Comparison of ENCODE assay signal across 8 cellular contexts in the genomic region with DNA sequence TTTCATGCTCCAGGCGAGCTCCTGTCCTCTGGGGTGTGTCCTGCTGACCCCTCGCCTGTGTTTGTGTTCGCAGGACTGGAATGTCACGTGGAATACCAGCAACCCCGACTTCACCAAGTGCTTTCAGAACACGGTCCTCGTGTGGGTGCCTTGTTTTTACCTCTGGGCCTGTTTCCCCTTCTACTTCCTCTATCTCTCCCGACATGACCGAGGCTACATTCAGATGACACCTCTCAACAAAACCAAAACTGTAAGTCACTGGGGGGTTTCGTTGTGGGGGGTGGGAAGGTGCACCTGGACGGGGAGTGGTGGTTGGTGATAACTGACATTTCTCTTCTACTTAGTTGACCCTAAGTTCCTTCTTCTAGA. TPM values are rescaled to one million over a fixed set of nuclear protein-coding genes. Genes with fewer than 3 reads are reported as not detected.
A peak's percentile ranks its signal among the peaks of the same experiment; 100 is the strongest.
DNase-seq lines count a peak whose midpoint lies in the region; ATAC-seq lines count a peak whose summit lies in the region.

No MANE protein-coding gene starts in this region.

- peaks cover 61% of the 10 kb centered on the region for H3K36me3 Mint-ChIP-seq in activated CD4-positive, alpha-beta T cell treated with anti-CD3 and anti-CD28 coated beads, Interleukin-2, amount 10 ng/mL, durations not matched to agents 24 days and 14 days (ENCODE audit: low read depth)
- peaks cover 50% of the 10 kb centered on the region for H3K36me3 Mint-ChIP-seq in T-helper 1 cell treated with Interleukin-12 subunit alpha and Interleukin-12 subunit beta and Interleukin-4 antibody, amounts not matched to agents 30 μg/mL and 1 μg/mL, for 36 hours (ENCODE audit: low read depth)
- peaks cover 60% of the 10 kb centered on the region for H3K36me3 Mint-ChIP-seq in stimulated activated naive CD8-positive, alpha-beta T cell treated with anti-CD3 and anti-CD28 coated beads, Interleukin-15, Interleukin-2, amounts not matched to agents 100 ng/mL and 50 ng/mL, for 24 hours (ENCODE audit: low read depth)

- peaks cover 4% of the 10 kb centered on the region for H3K9me3 Mint-ChIP-seq in activated CD4-positive, alpha-beta T cell treated with anti-CD3 and anti-CD28 coated beads, Interleukin-2, amount 10 ng/mL, durations not matched to agents 24 days and 14 days
- H3K9me3 Mint-ChIP-seq in T-helper 1 cell treated with Interleukin-12 subunit alpha and Interleukin-12 subunit beta and Interleukin-4 antibody, amounts not matched to agents 30 μg/mL and 1 μg/mL, for 36 hours: peaks cover 8% of the 10 kb centered on the region
- no peaks in the 10 kb centered on the region for H3K9me3 Mint-ChIP-seq in stimulated activated naive CD8-positive, alpha-beta T cell treated with anti-CD3 and anti-CD28 coated beads, Interleukin-15, Interleukin-2, amounts not matched to agents 100 ng/mL and 50 ng/mL, for 24 hours

- DNase-seq in activated CD4-positive, alpha-beta T cell treated with anti-CD3 and anti-CD28 coated beads, Interleukin-2, amount 10 ng/mL, durations not matched to agents 24 days and 14 days: no peak
- no peak for DNase-seq in activated CD4-positive, alpha-beta T cell treated with anti-CD3 and anti-CD28 coated beads for 48 hours
- DNase-seq in OCI-M2 (lab: John Stamatoyannopoulos, UW; ENCODE audit: unreplicated experiment) (no peak), hepatic stellate cell (ENCODE audit: low spot score) (no peak), NCI-H510A (lab: John Stamatoyannopoulos, UW) (no peak)

- H3K4me3 Mint-ChIP-seq in activated CD4-positive, alpha-beta T cell treated with anti-CD3 and anti-CD28 coated beads, Interleukin-2, amount 10 ng/mL, durations not matched to agents 24 days and 14 days: peak overlapping the region; percentile 22
- H3K4me3 Mint-ChIP-seq in T-helper 1 cell treated with Interleukin-12 subunit alpha and Interleukin-12 subunit beta and Interleukin-4 antibody, amounts not matched to agents 30 μg/mL and 1 μg/mL, for 36 hours: peak overlapping the region; percentile 29
- H3K4me3 Mint-ChIP-seq in stimulated activated naive CD8-positive, alpha-beta T cell treated with anti-CD3 and anti-CD28 coated beads, Interleukin-15, Interleukin-2, amounts not matched to agents 100 ng/mL and 50 ng/mL, for 24 hours: peak overlapping the region; percentile 51

- peaks cover 20% of the 10 kb centered on the region for H3K4me1 Mint-ChIP-seq in activated CD4-positive, alpha-beta T cell treated with anti-CD3 and anti-CD28 coated beads, Interleukin-2, amount 10 ng/mL, durations not matched to agents 24 days and 14 days
- peaks cover 27% of the 10 kb centered on the region for H3K4me1 Mint-ChIP-seq in T-helper 1 cell treated with Interleukin-12 subunit alpha and Interleukin-12 subunit beta and Interleukin-4 antibody, amounts not matched to agents 30 μg/mL and 1 μg/mL, for 36 hours (ENCODE audit: low read depth)
- H3K4me1 Mint-ChIP-seq in stimulated activated naive CD8-positive, alpha-beta T cell treated with anti-CD3 and anti-CD28 coated beads, Interleukin-15, Interleukin-2, amounts not matched to agents 100 ng/mL and 50 ng/mL, for 24 hours (ENCODE audit: low read depth): peaks cover 28% of the 10 kb centered on the region

- intact Hi-C loops in activated CD4-positive, alpha-beta T cell treated with anti-CD3 and anti-CD28 coated beads, Interleukin-2, amount 10 ng/mL, durations not matched to agents 24 days and 14 days (cut with micrococcal nuclease): no loop called here

- ATAC-seq in HG02870 (IDR thresholded peaks at IDR 0.05; ENCODE audit: unreplicated experiment): peak; percentile 79

- peak overlapping the region; percentile 81 for H3K27ac Mint-ChIP-seq in activated CD4-positive, alpha-beta T cell treated with anti-CD3 and anti-CD28 coated beads, Interleukin-2, amount 10 ng/mL, durations not matched to agents 24 days and 14 days
- peak overlapping the region; percentile 87 for H3K27ac Mint-ChIP-seq in T-helper 1 cell treated with Interleukin-12 subunit alpha and Interleukin-12 subunit beta and Interleukin-4 antibody, amounts not matched to agents 30 μg/mL and 1 μg/mL, for 36 hours
- H3K27ac Mint-ChIP-seq in stimulated activated naive CD8-positive, alpha-beta T cell treated with anti-CD3 and anti-CD28 coated beads, Interleukin-15, Interleukin-2, amounts not matched to agents 100 ng/mL and 50 ng/mL, for 24 hours: peak overlapping the region; percentile 89

- H3K27me3 Mint-ChIP-seq in activated CD4-positive, alpha-beta T cell treated with anti-CD3 and anti-CD28 coated beads, Interleukin-2, amount 10 ng/mL, durations not matched to agents 24 days and 14 days: no peaks in the 10 kb centered on the region
- no peaks in the 10 kb centered on the region for H3K27me3 Mint-ChIP-seq in T-helper 1 cell treated with Interleukin-12 subunit alpha and Interleukin-12 subunit beta and Interleukin-4 antibody, amounts not matched to agents 30 μg/mL and 1 μg/mL, for 36 hours (ENCODE audit: low read depth)
- no peaks in the 10 kb centered on the region for H3K27me3 Mint-ChIP-seq in stimulated activated naive CD8-positive, alpha-beta T cell treated with anti-CD3 and anti-CD28 coated beads, Interleukin-15, Interleukin-2, amounts not matched to agents 100 ng/mL and 50 ng/mL, for 24 hours

RNA-seq across cellular contexts. Expression of gene ABCC1, which starts 58.3 kb away (rescaled TPM):
- total RNA-seq in activated CD4-positive, alpha-beta T cell treated with anti-CD3 and anti-CD28 coated beads, Interleukin-2, amount 10 ng/mL, durations not matched to agents 24 days and 14 days: 92.2 and 93.5 TPM in 2 replicates
